In the genomic region with DNA sequence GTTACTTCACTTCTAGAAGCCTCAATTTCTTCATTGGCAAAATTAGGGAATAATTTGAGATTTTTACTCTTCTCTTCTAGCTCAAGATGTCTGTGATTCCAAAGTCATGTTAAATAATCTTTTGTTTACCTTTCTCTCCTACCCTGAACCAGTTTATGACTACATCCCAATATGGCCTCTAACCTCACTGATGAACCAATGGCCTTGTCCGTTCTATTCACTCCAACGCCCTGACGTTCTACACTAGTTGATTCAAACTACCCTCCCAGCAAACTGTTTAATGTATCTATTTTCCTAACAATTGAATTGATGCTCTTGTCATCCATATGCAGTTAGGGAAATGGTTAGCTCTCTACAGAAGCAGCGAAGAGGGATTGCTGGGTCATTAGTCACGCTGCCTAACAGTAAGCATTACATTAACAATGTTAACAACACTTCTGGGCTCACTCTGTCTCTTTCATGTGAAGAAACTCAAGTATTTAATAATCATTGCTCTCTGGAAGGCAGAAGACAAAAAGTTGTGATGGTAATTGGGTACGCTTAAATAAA, we compare ENCODE assay signal across 1 cellular context.
TF ChIP-seq lines count a peak whose summit lies in the region.

No MANE protein-coding gene starts in this region.

TF ChIP-seq in HEK293, 187 proteins besides CTCF, POLR2A, EP300 and RAD21:
- TF ChIP-seq ZNF10 (tag by site-specific recombination; IDR thresholded peaks at IDR 0.05) (no peak), SP7 (tag by site-specific recombination; IDR thresholded peaks at IDR 0.05) (peak; percentile 22; the same call in 1 of the 2 replicates), OSR2 (tag by site-specific recombination; IDR thresholded peaks at IDR 0.05) (peak; percentile 66; the same call in 1 of the 2 replicates)
